In genomic region chr15:73856458-73857192, GRCh38 we compare ENCODE assay signal across 18 cellular contexts. TPM values are rescaled to one million over a fixed set of nuclear protein-coding genes. Genes with fewer than 3 reads are reported as not detected.
DNase-seq lines count a peak whose midpoint lies in the region; ATAC-seq and TF ChIP-seq lines count a peak whose summit lies in the region.
"Had no signal": no experiment of that assay in that cellular context is flagged by ENCODE, and none has a peak within 500 bp of the region (broad histone marks: within the 10 kb centered on the region; RNA-seq: fewer than 3 reads in every experiment).

No MANE protein-coding gene starts in this region.

- TF ChIP-seq CTCF in A673 (conservative IDR thresholded peaks at IDR 0.05; ENCODE audit: low read depth, low read length) (no peak), endodermal cell (conservative IDR thresholded peaks at IDR 0.05) (no peak)

- H3K27me3 ChIP-seq in A673 (replicated peaks; ENCODE audit: insufficient read depth, low read depth, low read length, poor library complexity) (peaks cover 34% of the 10 kb centered on the region), endodermal cell (ENCODE audit: control insufficient read depth, insufficient read depth, low read length, poor library complexity, severe bottlenecking) (no peaks in the 10 kb centered on the region)
- H3K27me3 ChIP-seq in naive thymus-derived CD4-positive, alpha-beta T cell (ENCODE audit: control insufficient read depth in 2 of 2, insufficient read depth in 2 of 2, low read length in 2 of 2), result peaks cover 0 to 5% of the 10 kb centered on the region in 2 donors
- H3K27me3 ChIP-seq: vagina had no signal

- DNase-seq in A673 (ENCODE audit: low spot score), result peak; percentile 35
- DNase-seq in DMS 273 treated with DMSO at 0.1 percent for 48 hours (lab: John Stamatoyannopoulos, UW), result peak; percentile 16
- peak; percentile 84 for DNase-seq in NCI-H2171 treated with DMSO at 0.1 percent for 48 hours (lab: John Stamatoyannopoulos, UW)
- peak; percentile 49 for DNase-seq in endodermal cell
- DNase-seq in naive thymus-derived CD4-positive, alpha-beta T cell, result no peak
- no peak for DNase-seq in NCI-H748 (lab: John Stamatoyannopoulos, UW; ENCODE audit: unreplicated experiment)
- DNase-seq: activated B cell treated with CpG ODN at 0.5 μM for 24 hours, Kasumi-1, NCI-H2107, T-cell had no signal

- no peak overlapping the region for H3K27ac ChIP-seq in A673 (ENCODE audit: low read depth, low read length, poor library complexity, severe bottlenecking)
- no peak overlapping the region for H3K27ac ChIP-seq in endodermal cell (ENCODE audit: low read depth, low read length)
- H3K27ac ChIP-seq in naive thymus-derived CD4-positive, alpha-beta T cell (ENCODE audit: low read depth, low read length), result no peak overlapping the region
- H3K27ac ChIP-seq: esophagus muscularis mucosa, parathyroid adenoma, vagina had no signal

- no TSS peak for BruUV-seq in A673 (replicated peaks; lab: Mats Ljungman, UMichigan)

- H3K4me1 ChIP-seq in A673 (ENCODE audit: insufficient read depth, low read length, poor library complexity, severe bottlenecking) (no peaks in the 10 kb centered on the region), endodermal cell (ENCODE audit: control insufficient read depth, insufficient read depth, low read length) (no peaks in the 10 kb centered on the region)
- no peaks in the 10 kb centered on the region for H3K4me1 ChIP-seq in naive thymus-derived CD4-positive, alpha-beta T cell (ENCODE audit: control insufficient read depth in 2 of 2, insufficient read depth in 2 of 2, low read length in 2 of 2)
- H3K4me1 ChIP-seq: esophagus muscularis mucosa, parathyroid adenoma, vagina had no signal

- intact Hi-C loops in A673 (cut with micrococcal nuclease; ENCODE audit: unreplicated experiment), result no loop called here
- intact Hi-C loops in naive thymus-derived CD4-positive, alpha-beta T cell (cut with micrococcal nuclease), result no loop called here

- H3K27ac Mint-ChIP-seq in endodermal cell, result no peak overlapping the region
- no peak overlapping the region for H3K27ac Mint-ChIP-seq in naive thymus-derived CD4-positive, alpha-beta T cell
- H3K27ac Mint-ChIP-seq: activated B cell treated with CpG ODN at 0.5 μM for 24 hours; stimulated activated naive CD8-positive, alpha-beta T cell treated with anti-CD3 and anti-CD28 coated beads, Interleukin-15, Interleukin-2, amounts not matched to agents 100 ng/mL and 50 ng/mL, for 24 hours; T-cell had no signal

- POLR2A ChIA-PET in A673 (lab: Charles Lee; ENCODE audit: low non-redundant PET), result no interaction called here
- POLR2A ChIA-PET in naive thymus-derived CD4-positive, alpha-beta T cell (lab: Charles Lee), result no interaction called here

- CTCF ChIA-PET in A673 (lab: Charles Lee), result no interaction called here
- CTCF ChIA-PET in naive thymus-derived CD4-positive, alpha-beta T cell (lab: Charles Lee), result no interaction called here

- no peaks in the 10 kb centered on the region for H3K36me3 ChIP-seq in A673 (ENCODE audit: insufficient read depth, low read length, poor library complexity, severe bottlenecking)
- no peaks in the 10 kb centered on the region for H3K36me3 ChIP-seq in endodermal cell (ENCODE audit: control insufficient read depth, insufficient read depth, low read length)
- H3K36me3 ChIP-seq in naive thymus-derived CD4-positive, alpha-beta T cell (ENCODE audit: control insufficient read depth in 2 of 3, insufficient read depth in 3 of 3, low read length in 3 of 3), result no peaks in the 10 kb centered on the region
- H3K36me3 ChIP-seq: esophagus muscularis mucosa, vagina had no signal

- H3K9ac ChIP-seq in endodermal cell (ENCODE audit: extremely low read depth, low read length, poor library complexity, severe bottlenecking), result no peak overlapping the region
- H3K9ac ChIP-seq: parathyroid adenoma had no signal

- no peaks in the 10 kb centered on the region for H3K4me1 Mint-ChIP-seq in endodermal cell
- peaks cover 0 to 3% (median 0%) of the 10 kb centered on the region in 7 donors for H3K4me1 Mint-ChIP-seq in naive thymus-derived CD4-positive, alpha-beta T cell
- H3K4me1 Mint-ChIP-seq: activated B cell treated with CpG ODN at 0.5 μM for 24 hours, T-cell had no signal

- H3K36me3 Mint-ChIP-seq in endodermal cell (ENCODE audit: low read depth), result no peaks in the 10 kb centered on the region
- H3K36me3 Mint-ChIP-seq in naive thymus-derived CD4-positive, alpha-beta T cell, result peaks cover 0 to 3% (median 0%) of the 10 kb centered on the region in 5 donors
- H3K36me3 Mint-ChIP-seq: T-cell had no signal

- no peaks in the 10 kb centered on the region for H3K27me3 Mint-ChIP-seq in endodermal cell (ENCODE audit: insufficient read depth)
- H3K27me3 Mint-ChIP-seq in naive thymus-derived CD4-positive, alpha-beta T cell, result peaks cover 24 to 62% (median 46%) of the 10 kb centered on the region in 5 donors

- 70 to 77% methylated on average over 10 to 14 of the region's 14 CpGs for WGBS in endodermal cell (ENCODE audit: insufficient coverage in 1 of 2, insufficient read length in 1 of 2), 2 experiments

- no peak overlapping the region for H3K4me3 Mint-ChIP-seq in endodermal cell
- no peak overlapping the region for H3K4me3 Mint-ChIP-seq in naive thymus-derived CD4-positive, alpha-beta T cell
- H3K4me3 Mint-ChIP-seq: activated B cell treated with CpG ODN at 0.5 μM for 24 hours; stimulated activated naive CD8-positive, alpha-beta T cell treated with anti-CD3 and anti-CD28 coated beads, Interleukin-15, Interleukin-2, amounts not matched to agents 100 ng/mL and 50 ng/mL, for 24 hours; T-cell had no signal

- H3K9me3 ChIP-seq in A673 (ENCODE audit: low read depth, low read length, poor library complexity, severe bottlenecking), result no peaks in the 10 kb centered on the region
- H3K9me3 ChIP-seq in endodermal cell (ENCODE audit: control insufficient read depth, low read length), result no peaks in the 10 kb centered on the region
- no peaks in the 10 kb centered on the region for H3K9me3 ChIP-seq in naive thymus-derived CD4-positive, alpha-beta T cell (ENCODE audit: control insufficient read depth in 2 of 3, low read length in 3 of 3)
- H3K9me3 ChIP-seq: esophagus muscularis mucosa, vagina had no signal

- ATAC-seq in GM18907 (IDR thresholded peaks at IDR 0.05; ENCODE audit: unreplicated experiment) (no peak), GM18873 (IDR thresholded peaks at IDR 0.05; ENCODE audit: low FRiP score, unreplicated experiment) (no peak)
- no peak for ATAC-seq in naive thymus-derived CD4-positive, alpha-beta T cell
- ATAC-seq: T-cell had no signal

- H3K4me3 ChIP-seq in A673 (ENCODE audit: low read depth, low read length, poor library complexity, severe bottlenecking) (no peak overlapping the region), endodermal cell (ENCODE audit: low read length) (no peak overlapping the region)
- H3K4me3 ChIP-seq in naive thymus-derived CD4-positive, alpha-beta T cell (ENCODE audit: low read length), result no peak overlapping the region
- H3K4me3 ChIP-seq: esophagus muscularis mucosa, vagina had no signal

- no peaks in the 10 kb centered on the region for H3K9me3 Mint-ChIP-seq in endodermal cell
- peaks cover 0 to 9% (median 5%) of the 10 kb centered on the region in 11 donors for H3K9me3 Mint-ChIP-seq in naive thymus-derived CD4-positive, alpha-beta T cell
- H3K9me3 Mint-ChIP-seq: stimulated activated naive CD8-positive, alpha-beta T cell treated with anti-CD3 and anti-CD28 coated beads, Interleukin-15, Interleukin-2, amounts not matched to agents 100 ng/mL and 50 ng/mL, for 24 hours had no signal

RNA-seq across cellular contexts. Expression of gene TBC1D21, which starts 16.7 kb away (rescaled TPM):
- total RNA-seq in A673 (2021) (not detected in 2 replicates), endodermal cell (not detected)
- polyA plus RNA-seq in endodermal cell (2013, experiment 1 of 2), result not detected
- polyA plus RNA-seq in endodermal cell (2013, experiment 2 of 2), result not detected
- total RNA-seq in naive thymus-derived CD4-positive, alpha-beta T cell, result not detected
- not detected for polyA plus RNA-seq in naive thymus-derived CD4-positive, alpha-beta T cell
- total RNA-seq: activated B cell treated with CpG ODN at 0.5 μM for 24 hours, astrocyte, Daoy, esophagus muscularis mucosa, T-cell, vagina had no signal

Comparison
In these comparisons a context has a peak if more than half of its experiments do, and no peak if none do; other contexts are left out.
1. DNase-seq: peak in A673 (single experiment), DMS 273 treated with DMSO at 0.1 percent for 48 hours (single experiment), NCI-H2171 treated with DMSO at 0.1 percent for 48 hours (single experiment) and endodermal cell (single experiment); none in naive thymus-derived CD4-positive, alpha-beta T cell (0 of 9) and NCI-H748 (single experiment).